1 cellular context compared by ENCODE assay signal in the genomic region with DNA sequence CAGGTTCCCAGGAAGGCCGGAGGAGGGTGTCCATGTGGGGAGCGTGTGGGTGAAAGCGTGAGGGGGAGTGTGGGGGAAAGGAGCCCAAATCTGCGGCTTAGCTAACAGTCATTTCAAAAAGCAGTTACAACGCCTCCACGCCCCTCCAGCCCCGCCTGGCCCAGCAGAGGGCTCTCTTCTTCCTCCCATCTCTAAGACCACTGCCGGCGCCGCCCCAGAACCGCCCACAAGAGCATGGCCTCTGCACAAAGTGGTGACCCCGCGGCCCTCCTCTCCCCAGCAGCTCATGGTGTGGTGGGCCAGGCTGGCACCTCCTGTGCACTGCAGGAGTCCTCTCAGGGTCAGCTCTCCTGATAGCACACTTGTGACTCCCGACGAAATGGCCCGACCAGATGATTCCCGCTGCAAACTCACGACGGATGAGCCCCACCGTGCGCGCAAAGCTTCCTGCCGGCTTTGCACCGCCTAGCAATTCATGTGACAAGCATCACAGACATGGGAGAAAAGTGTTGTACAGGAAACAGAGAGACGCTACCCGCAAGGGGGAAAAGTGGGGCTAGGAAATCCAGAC.
TF ChIP-seq lines count a peak whose summit lies in the region.

No MANE protein-coding gene starts in this region.

TF ChIP-seq in SK-N-SH treated with all-trans-retinoic acid at 6 μM for 48 hours, 23 proteins besides CTCF, POLR2A, EP300 and RAD21 (continued from another document):
- TF ChIP-seq, protein P1, sequence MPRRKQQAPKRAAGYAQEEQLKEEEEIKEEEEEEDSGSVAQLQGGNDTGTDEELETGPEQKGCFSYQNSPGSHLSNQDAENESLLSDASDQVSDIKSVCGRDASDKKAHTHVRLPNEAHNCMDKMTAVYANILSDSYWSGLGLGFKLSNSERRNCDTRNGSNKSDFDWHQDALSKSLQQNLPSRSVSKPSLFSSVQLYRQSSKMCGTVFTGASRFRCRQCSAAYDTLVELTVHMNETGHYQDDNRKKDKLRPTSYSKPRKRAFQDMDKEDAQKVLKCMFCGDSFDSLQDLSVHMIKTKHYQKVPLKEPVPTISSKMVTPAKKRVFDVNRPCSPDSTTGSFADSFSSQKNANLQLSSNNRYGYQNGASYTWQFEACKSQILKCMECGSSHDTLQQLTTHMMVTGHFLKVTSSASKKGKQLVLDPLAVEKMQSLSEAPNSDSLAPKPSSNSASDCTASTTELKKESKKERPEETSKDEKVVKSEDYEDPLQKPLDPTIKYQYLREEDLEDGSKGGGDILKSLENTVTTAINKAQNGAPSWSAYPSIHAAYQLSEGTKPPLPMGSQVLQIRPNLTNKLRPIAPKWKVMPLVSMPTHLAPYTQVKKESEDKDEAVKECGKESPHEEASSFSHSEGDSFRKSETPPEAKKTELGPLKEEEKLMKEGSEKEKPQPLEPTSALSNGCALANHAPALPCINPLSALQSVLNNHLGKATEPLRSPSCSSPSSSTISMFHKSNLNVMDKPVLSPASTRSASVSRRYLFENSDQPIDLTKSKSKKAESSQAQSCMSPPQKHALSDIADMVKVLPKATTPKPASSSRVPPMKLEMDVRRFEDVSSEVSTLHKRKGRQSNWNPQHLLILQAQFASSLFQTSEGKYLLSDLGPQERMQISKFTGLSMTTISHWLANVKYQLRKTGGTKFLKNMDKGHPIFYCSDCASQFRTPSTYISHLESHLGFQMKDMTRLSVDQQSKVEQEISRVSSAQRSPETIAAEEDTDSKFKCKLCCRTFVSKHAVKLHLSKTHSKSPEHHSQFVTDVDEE (CRISPR knock-in tag; IDR thresholded peaks at IDR 0.05), result no peak
- no peak for TF ChIP-seq TOX (CRISPR knock-in tag; IDR thresholded peaks at IDR 0.05; ENCODE audit: borderline replicate concordance)
- no peak for TF ChIP-seq ZFP30 (CRISPR knock-in tag; IDR thresholded peaks at IDR 0.05)
- no peak for TF ChIP-seq ZNF565 (CRISPR knock-in tag; conservative IDR thresholded peaks at IDR 0.05; ENCODE audit: low read depth)
- TF ChIP-seq, protein P2, sequence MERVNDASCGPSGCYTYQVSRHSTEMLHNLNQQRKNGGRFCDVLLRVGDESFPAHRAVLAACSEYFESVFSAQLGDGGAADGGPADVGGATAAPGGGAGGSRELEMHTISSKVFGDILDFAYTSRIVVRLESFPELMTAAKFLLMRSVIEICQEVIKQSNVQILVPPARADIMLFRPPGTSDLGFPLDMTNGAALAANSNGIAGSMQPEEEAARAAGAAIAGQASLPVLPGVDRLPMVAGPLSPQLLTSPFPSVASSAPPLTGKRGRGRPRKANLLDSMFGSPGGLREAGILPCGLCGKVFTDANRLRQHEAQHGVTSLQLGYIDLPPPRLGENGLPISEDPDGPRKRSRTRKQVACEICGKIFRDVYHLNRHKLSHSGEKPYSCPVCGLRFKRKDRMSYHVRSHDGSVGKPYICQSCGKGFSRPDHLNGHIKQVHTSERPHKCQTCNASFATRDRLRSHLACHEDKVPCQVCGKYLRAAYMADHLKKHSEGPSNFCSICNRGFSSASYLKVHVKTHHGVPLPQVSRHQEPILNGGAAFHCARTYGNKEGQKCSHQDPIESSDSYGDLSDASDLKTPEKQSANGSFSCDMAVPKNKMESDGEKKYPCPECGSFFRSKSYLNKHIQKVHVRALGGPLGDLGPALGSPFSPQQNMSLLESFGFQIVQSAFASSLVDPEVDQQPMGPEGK (CRISPR knock-in tag; IDR thresholded peaks at IDR 0.05; ENCODE audit: borderline replicate concordance), result no peak
- TF ChIP-seq BACH2 (CRISPR knock-in tag; IDR thresholded peaks at IDR 0.05; ENCODE audit: borderline replicate concordance), result no peak
- TF ChIP-seq GLIS3 (CRISPR knock-in tag; IDR thresholded peaks at IDR 0.05), result no peak
- TF ChIP-seq PPARA (CRISPR knock-in tag; IDR thresholded peaks at IDR 0.05; ENCODE audit: borderline replicate concordance), result no peak
